Comparison of ENCODE assay signal across 24 cellular contexts in the genomic region with DNA sequence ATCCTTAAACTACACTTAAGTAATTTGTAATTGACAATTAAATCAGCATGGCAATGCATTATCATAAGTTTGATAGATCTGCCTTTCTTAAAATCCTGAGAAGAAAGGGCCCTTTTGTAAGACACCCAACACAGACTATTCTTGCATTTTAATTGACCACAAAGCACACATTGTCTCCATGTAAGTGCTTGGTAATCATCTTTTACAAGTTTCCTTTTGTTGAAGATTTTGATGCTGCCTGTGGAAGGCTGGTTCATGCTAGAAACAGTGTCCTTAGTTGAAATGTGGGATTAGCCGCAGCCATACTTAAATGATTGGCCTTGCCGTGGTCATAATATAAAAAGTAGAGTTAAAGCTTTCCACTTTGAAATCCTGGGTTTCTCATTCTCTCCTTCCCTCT.
"Had no signal": no experiment of that assay in that cellular context is flagged by ENCODE, and none has a peak within 500 bp of the region (broad histone marks: within the 10 kb centered on the region; RNA-seq: fewer than 3 reads in every experiment).

No MANE protein-coding gene starts in this region.

- H3K4me3 ChIP-seq: hepatocyte, left lung, lung, spleen, testis, upper lobe of left lung had no signal

- H3K9me3 ChIP-seq: left lung, spleen, testis, upper lobe of left lung had no signal

- H3K4me1 ChIP-seq: left lung, spleen, testis, upper lobe of left lung had no signal

- H3K27ac ChIP-seq: hepatocyte, left lung, spleen, upper lobe of left lung, WERI-Rb-1 had no signal

- H3K36me3 ChIP-seq: left lung, spleen, upper lobe of left lung, WERI-Rb-1 had no signal

- H3K27me3 ChIP-seq: hepatocyte, left lung, spleen, testis, upper lobe of left lung had no signal

- DNase-seq: activated CD4-positive, alpha-beta T cell treated with anti-CD3 and anti-CD28 coated beads, Interleukin-2, amount 50 U/mL, for 1 hour; activated CD4-positive, CD25-positive, alpha-beta regulatory T cell treated with anti-CD3 and anti-CD28 coated beads, Interleukin-2, amount 50 U/mL, for 72 hours; activated CD8-positive, alpha-beta T cell treated with anti-CD3 and anti-CD28 coated beads, Interleukin-2, amount 10 ng/mL, durations not matched to agents 7 days and 5 days; activated gamma-delta T cell treated with Interleukin-2 at 50 U/mL for 16 hours; activated T-cell treated with anti-CD3 and anti-CD28 coated beads, Interleukin-2, amount 50 U/mL, for 1 hour; aorta; central memory CD4-positive, alpha-beta T cell; dermis blood vessel endothelial cell; effector CD8-positive, alpha-beta T cell; glutamatergic neuron; immature natural killer cell; kidney glomerular epithelial cell; left lung; natural killer cell; posterior cingulate gyrus; spleen; stimulated activated CD4-positive, alpha-beta T cell treated with anti-CD3 and anti-CD28 coated beads, Interleukin-4, amount 100 ng/mL, for 1 hour; stimulated activated naive CD4-positive, alpha-beta T cell; T-helper 2 cell; testis; upper lobe of left lung; WERI-Rb-1 had no signal
